ENCODE assay signal across 8 cellular contexts in the genomic region with DNA sequence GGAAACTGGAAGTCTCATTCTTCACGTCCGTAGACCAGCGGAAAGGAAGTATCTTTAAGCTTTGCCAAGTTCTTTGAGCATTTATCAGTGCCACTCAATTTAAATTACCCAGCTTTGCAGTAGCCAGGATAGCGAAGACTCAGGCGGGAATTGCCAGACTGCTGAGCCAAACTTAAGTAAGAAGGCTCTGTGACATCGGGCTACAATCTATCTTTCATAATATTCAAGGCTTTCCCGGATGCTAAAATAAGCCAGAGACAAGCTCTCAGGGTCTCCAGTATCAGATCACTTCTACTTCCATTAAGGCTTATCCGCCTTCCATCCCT. TPM values are rescaled to one million over a fixed set of nuclear protein-coding genes. Genes with fewer than 3 reads are reported as not detected.
DNase-seq lines count a peak whose midpoint lies in the region; ATAC-seq and TF ChIP-seq lines count a peak whose summit lies in the region.

No MANE protein-coding gene starts in this region.

- no peak for DNase-seq in AG10803 (ENCODE audit: low read depth)
- no peak for DNase-seq in naive thymus-derived CD8-positive, alpha-beta T cell
- DNase-seq in globus pallidus (ENCODE audit: low spot score): no peak
- no peak for DNase-seq in RPMI8226
- DNase-seq in activated CD8-positive, alpha-beta memory T cell treated with anti-CD3 and anti-CD28 coated beads for 24 hours: no peak

- H3K4me1 ChIP-seq in ectodermal cell (ENCODE audit: control insufficient read depth, insufficient read depth, low read length): peaks cover 6% of the 10 kb centered on the region

- H3K27ac ChIP-seq in KOPT-K1 (ENCODE audit: low read depth, low read length, poor library complexity, severe bottlenecking) (peak overlapping the region; percentile 95), ectodermal cell (ENCODE audit: insufficient read depth, low read depth, low read length, poor library complexity, severe bottlenecking) (peak overlapping the region; percentile 22)

- peaks cover 0 to 15% (median 2%) of the 10 kb centered on the region in 3 donors for H3K36me3 Mint-ChIP-seq in naive thymus-derived CD8-positive, alpha-beta T cell

- H3K27ac Mint-ChIP-seq in naive thymus-derived CD8-positive, alpha-beta T cell: peak overlapping the region; percentile 84 to 96 (median 93)

- TF ChIP-seq CTCF in AG10803 (conservative IDR thresholded peaks at IDR 0.05; ENCODE audit: low read length): no peak

- 9 to 10% methylated on average over 8 of the region's 8 CpGs for whole genome bisulfite sequencing in ectodermal cell, 2 experiments

- peak overlapping the region; percentile 94 to 98 (median 96) for H3K4me3 Mint-ChIP-seq in naive thymus-derived CD8-positive, alpha-beta T cell

- H3K36me3 ChIP-seq in KOPT-K1 (ENCODE audit: insufficient read depth, low read length): peaks cover 60% of the 10 kb centered on the region
- peaks cover 15% of the 10 kb centered on the region for H3K36me3 ChIP-seq in ectodermal cell (ENCODE audit: control insufficient read depth, insufficient read depth, low read length)

- H3K27me3 Mint-ChIP-seq in naive thymus-derived CD8-positive, alpha-beta T cell: no peaks in the 10 kb centered on the region

- H3K4me1 Mint-ChIP-seq in naive thymus-derived CD8-positive, alpha-beta T cell: peaks cover 7 to 25% (median 18%) of the 10 kb centered on the region in 4 donors

- H3K9me3 ChIP-seq in KOPT-K1 (ENCODE audit: insufficient read depth, low read length, poor library complexity, severe bottlenecking): no peaks in the 10 kb centered on the region
- H3K9me3 ChIP-seq in ectodermal cell (ENCODE audit: control insufficient read depth, low read length): no peaks in the 10 kb centered on the region

- peak; percentile 22 for ATAC-seq in GM21390 (IDR thresholded peaks at IDR 0.05; ENCODE audit: unreplicated experiment)
- ATAC-seq in naive thymus-derived CD8-positive, alpha-beta T cell: peak in 1 of 2 donors; percentile 17

- H3K4me3 ChIP-seq in AG10803 (ENCODE audit: low read length) (peak overlapping the region; percentile 83), ectodermal cell (ENCODE audit: insufficient read depth, low read depth, low read length) (peak overlapping the region; percentile 68)

- H3K9me3 Mint-ChIP-seq in naive thymus-derived CD8-positive, alpha-beta T cell: no peaks in the 10 kb centered on the region

- POLR2A ChIA-PET in naive thymus-derived CD8-positive, alpha-beta T cell (lab: Charles Lee): interaction anchor here (0.6 to 1.7 kb wide), 5 partner anchors 116 to 1264 kb away, joined by 3 to 9 read pairs (median 4); a partner anchor contains a TSS

- no peaks in the 10 kb centered on the region for H3K27me3 ChIP-seq in ectodermal cell (ENCODE audit: control insufficient read depth, insufficient read depth, low read length, poor library complexity, severe bottlenecking)

RNA-seq across cellular contexts. Expression of a gene that starts 0.4 kb away (rescaled TPM):
- polyA plus RNA-seq in ectodermal cell (2013, experiment 1 of 4): 23.6 TPM
- 26.2 TPM for polyA plus RNA-seq in ectodermal cell (2013, experiment 2 of 4)
- polyA plus RNA-seq in ectodermal cell (2013, experiment 3 of 4): 19.2 TPM
- 17.9 TPM for polyA plus RNA-seq in ectodermal cell (2013, experiment 4 of 4)
- under 1 TPM; 0.75 to 0.77 TPM for total RNA-seq in naive thymus-derived CD8-positive, alpha-beta T cell
- polyA plus RNA-seq in naive thymus-derived CD8-positive, alpha-beta T cell: under 1 TPM in 2 of 3 donors, not detected in 1; 0.46 to 0.72 TPM
